10 cellular contexts compared by ENCODE assay signal in the genomic region with DNA sequence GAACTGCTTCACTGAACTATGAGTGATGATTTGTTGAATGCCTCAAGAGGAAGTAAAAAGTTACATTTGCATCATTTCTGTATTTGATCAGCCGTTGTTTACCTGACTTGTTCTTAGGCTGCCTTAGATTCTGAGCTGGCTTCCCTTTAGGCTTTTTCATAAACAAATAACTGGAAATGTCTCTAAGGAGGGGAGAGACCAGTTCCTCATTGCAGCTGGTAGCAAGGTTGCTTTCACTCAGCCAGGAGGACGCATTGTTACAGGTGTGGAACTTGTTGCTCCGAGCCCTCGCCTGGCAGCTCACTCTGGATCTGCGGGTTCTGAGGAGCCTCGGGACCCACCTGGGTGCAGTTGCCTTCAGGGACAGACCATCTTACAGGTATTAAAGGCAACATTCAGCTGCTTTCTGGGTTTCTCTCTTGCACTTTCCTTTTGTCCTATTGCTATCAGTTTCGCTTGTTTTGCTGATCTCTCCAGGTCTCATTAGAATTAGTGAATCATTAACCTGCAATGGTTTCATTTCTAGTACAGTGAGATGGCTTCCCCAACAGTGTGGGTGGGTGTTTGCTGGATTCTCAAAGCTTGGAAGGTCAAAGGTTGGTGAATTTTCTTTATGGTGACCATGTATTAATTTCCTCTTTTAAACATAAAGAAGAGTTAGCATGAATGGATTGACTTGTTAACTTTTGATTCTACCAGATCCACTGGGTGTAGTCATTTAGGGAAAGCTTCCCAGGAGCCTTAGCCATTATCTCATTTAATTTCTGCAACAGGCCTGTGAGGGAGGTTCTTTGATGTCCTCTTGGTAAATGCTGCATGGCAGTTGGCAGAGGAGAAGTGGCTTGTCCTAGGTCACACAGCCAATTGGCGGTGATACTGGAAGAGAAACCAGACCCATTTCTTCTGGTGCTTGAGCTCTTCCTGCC. TPM values are rescaled to one million over a fixed set of nuclear protein-coding genes. Genes with fewer than 3 reads are reported as not detected.
DNase-seq lines count a peak whose midpoint lies in the region; ATAC-seq and TF ChIP-seq lines count a peak whose summit lies in the region.
"Had no signal": no experiment of that assay in that cellular context is flagged by ENCODE, and none has a peak within 500 bp of the region (broad histone marks: within the 10 kb centered on the region; RNA-seq: fewer than 3 reads in every experiment).

A gene with protein sequence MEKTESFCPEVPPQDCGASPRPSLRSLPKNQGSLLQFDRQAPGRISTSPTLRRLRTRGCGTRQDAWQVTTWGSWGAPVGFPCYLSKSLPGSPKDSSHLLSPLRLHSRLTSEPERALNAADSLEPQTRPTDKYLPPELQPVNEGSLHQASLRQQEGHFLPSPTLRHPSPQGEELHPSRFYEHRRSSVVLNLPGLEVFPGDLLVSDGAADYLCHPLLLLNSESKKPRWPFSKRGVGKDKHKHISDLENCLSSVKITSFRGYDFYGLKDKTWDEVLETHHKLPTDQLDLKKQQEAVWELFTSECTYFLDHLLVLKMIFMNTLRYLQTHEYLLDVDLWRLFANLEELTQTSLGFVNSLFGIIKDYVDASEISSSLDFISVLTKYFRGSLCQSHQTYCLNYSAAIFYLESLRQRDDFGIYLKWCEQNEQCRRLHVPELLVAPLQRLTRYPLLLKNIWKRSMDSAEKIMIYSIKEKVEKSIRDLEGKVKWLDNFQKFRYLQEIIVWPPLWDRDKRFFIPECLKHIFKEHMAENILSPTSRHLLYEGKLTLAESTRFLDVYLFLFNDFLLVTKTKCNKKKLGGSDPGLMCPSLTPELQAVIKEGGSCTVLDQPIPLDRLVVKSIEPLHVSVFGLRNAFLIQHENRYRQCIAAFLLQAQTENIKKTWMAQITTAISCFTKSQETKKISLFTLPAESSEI (plus strand): TSS at position 236 of the 926 bp plus-strand sequence. CDS start 3,643 bp downstream, outside the sequence.

- intact Hi-C loops in aorta (cut with DNase I): no loop called here

- TF ChIP-seq EP300 in suprapubic skin (IDR thresholded peaks at IDR 0.05): no peak

- H3K36me3 ChIP-seq in suprapubic skin (no peaks in the 10 kb centered on the region), aorta (ENCODE audit: control insufficient read depth in 1 of 2, insufficient read depth in 2 of 2, low read length in 1 of 2) (no peaks in the 10 kb centered on the region)

- TF ChIP-seq POLR2A in suprapubic skin (IDR thresholded peaks at IDR 0.05): no peak

- H3K27me3 ChIP-seq in suprapubic skin (no peaks in the 10 kb centered on the region), aorta (ENCODE audit: control insufficient read depth in 1 of 2, insufficient read depth in 2 of 2, low read length in 1 of 2) (no peaks in the 10 kb centered on the region)

- H3K9me3 Mint-ChIP-seq in activated T-cell treated with anti-CD3 and anti-CD28 coated beads, Interleukin-2, amount 50 U/mL, for 4 hours: no peaks in the 10 kb centered on the region
- H3K9me3 Mint-ChIP-seq in activated T-cell treated with anti-CD3 and anti-CD28 coated beads, Interleukin-2, amount 50 U/mL, for 72 hours: peaks cover 0 to 3% of the 10 kb centered on the region in 2 donors
- H3K9me3 Mint-ChIP-seq in activated naive CD8-positive, alpha-beta T cell treated with anti-CD3 and anti-CD28 coated beads for 36 hours: peaks cover 2% of the 10 kb centered on the region
- H3K9me3 Mint-ChIP-seq: effector memory CD8-positive, alpha-beta T cell had no signal

- ATAC-seq in activated T-cell treated with anti-CD3 and anti-CD28 coated beads, Interleukin-2, amount 50 U/mL, for 4 hours: peak; percentile 64 to 66
- no peak for ATAC-seq in activated T-cell treated with anti-CD3 and anti-CD28 coated beads, Interleukin-2, amount 50 U/mL, for 72 hours (replicated peaks in 1 of 2)
- ATAC-seq in HG03025 (IDR thresholded peaks at IDR 0.05; ENCODE audit: low FRiP score, unreplicated experiment) (peak; percentile 87), aorta (ENCODE audit: low FRiP score) (no peak)
- ATAC-seq: effector memory CD8-positive, alpha-beta T cell had no signal

- no peak for DNase-seq in activated T-cell treated with anti-CD3 and anti-CD28 coated beads, Interleukin-2, amount 50 U/mL, for 4 hours
- no peak for DNase-seq in activated T-cell treated with anti-CD3 and anti-CD28 coated beads, Interleukin-2, amount 50 U/mL, for 72 hours
- peak; percentile 16 for DNase-seq in activated naive CD8-positive, alpha-beta T cell treated with anti-CD3 and anti-CD28 coated beads for 36 hours
- DNase-seq in suprapubic skin (ENCODE audit: low spot score in 2 of 2): no peak
- no peak for DNase-seq in NCI-H2196 (lab: John Stamatoyannopoulos, UW; ENCODE audit: unreplicated experiment)
- DNase-seq in aorta: no peak
- DNase-seq in H4 (ENCODE audit: low spot score): no peak
- DNase-seq: effector memory CD8-positive, alpha-beta T cell had no signal

- H3K27ac ChIP-seq in suprapubic skin (no peak within 1 kb of the TSS), aorta (ENCODE audit: low read depth in 1 of 2, low read length in 2 of 2) (no peak within 1 kb of the TSS)

- no peak for TF ChIP-seq CTCF in suprapubic skin (IDR thresholded peaks at IDR 0.05)

- no peaks in the 10 kb centered on the region for H3K36me3 Mint-ChIP-seq in activated T-cell treated with anti-CD3 and anti-CD28 coated beads, Interleukin-2, amount 50 U/mL, for 4 hours (ENCODE audit: insufficient read depth)
- peaks cover 0 to 2% of the 10 kb centered on the region in 2 donors for H3K36me3 Mint-ChIP-seq in activated T-cell treated with anti-CD3 and anti-CD28 coated beads, Interleukin-2, amount 50 U/mL, for 72 hours (ENCODE audit: insufficient read depth in 2 of 2)
- H3K36me3 Mint-ChIP-seq in activated naive CD8-positive, alpha-beta T cell treated with anti-CD3 and anti-CD28 coated beads for 36 hours: no peaks in the 10 kb centered on the region

- H3K4me3 ChIP-seq in suprapubic skin (peak within 1 kb of the TSS; percentile 4), aorta (ENCODE audit: low read length in 2 of 2) (no peak within 1 kb of the TSS)

- peaks cover 2% of the 10 kb centered on the region for H3K4me1 Mint-ChIP-seq in activated T-cell treated with anti-CD3 and anti-CD28 coated beads, Interleukin-2, amount 50 U/mL, for 4 hours (ENCODE audit: low read depth)
- H3K4me1 Mint-ChIP-seq in activated T-cell treated with anti-CD3 and anti-CD28 coated beads, Interleukin-2, amount 50 U/mL, for 72 hours (ENCODE audit: low read depth): peaks cover 11% of the 10 kb centered on the region
- peaks cover 26% of the 10 kb centered on the region for H3K4me1 Mint-ChIP-seq in activated naive CD8-positive, alpha-beta T cell treated with anti-CD3 and anti-CD28 coated beads for 36 hours

- no peaks in the 10 kb centered on the region for H3K27me3 Mint-ChIP-seq in activated T-cell treated with anti-CD3 and anti-CD28 coated beads, Interleukin-2, amount 50 U/mL, for 4 hours (ENCODE audit: low read depth)
- H3K27me3 Mint-ChIP-seq in activated T-cell treated with anti-CD3 and anti-CD28 coated beads, Interleukin-2, amount 50 U/mL, for 72 hours (ENCODE audit: low read depth): no peaks in the 10 kb centered on the region
- no peaks in the 10 kb centered on the region for H3K27me3 Mint-ChIP-seq in activated naive CD8-positive, alpha-beta T cell treated with anti-CD3 and anti-CD28 coated beads for 36 hours

- no peaks in the 10 kb centered on the region for H3K9me3 ChIP-seq in suprapubic skin
- peaks cover 1% of the 10 kb centered on the region for H3K9me3 ChIP-seq in aorta (ENCODE audit: control insufficient read depth, low read length)

- no peak within 1 kb of the TSS for H3K27ac Mint-ChIP-seq in activated T-cell treated with anti-CD3 and anti-CD28 coated beads, Interleukin-2, amount 50 U/mL, for 72 hours
- H3K27ac Mint-ChIP-seq in activated naive CD8-positive, alpha-beta T cell treated with anti-CD3 and anti-CD28 coated beads for 36 hours: peak within 1 kb of the TSS; percentile 10
- H3K27ac Mint-ChIP-seq: effector memory CD8-positive, alpha-beta T cell had no signal

- H3K4me1 ChIP-seq in suprapubic skin (peaks cover 6% of the 10 kb centered on the region), aorta (ENCODE audit: control insufficient read depth in 1 of 2, insufficient read depth in 2 of 2, low read length in 2 of 2) (no peaks in the 10 kb centered on the region)

- H3K4me3 Mint-ChIP-seq in activated T-cell treated with anti-CD3 and anti-CD28 coated beads, Interleukin-2, amount 50 U/mL, for 4 hours: no peak within 1 kb of the TSS
- no peak within 1 kb of the TSS for H3K4me3 Mint-ChIP-seq in activated T-cell treated with anti-CD3 and anti-CD28 coated beads, Interleukin-2, amount 50 U/mL, for 72 hours
- H3K4me3 Mint-ChIP-seq in activated naive CD8-positive, alpha-beta T cell treated with anti-CD3 and anti-CD28 coated beads for 36 hours: peak within 1 kb of the TSS; percentile 9
- H3K4me3 Mint-ChIP-seq: effector memory CD8-positive, alpha-beta T cell had no signal

- 56% methylated on average over 8 of the region's 8 CpGs for WGBS in suprapubic skin
- WGBS in aorta, 2 donors: 89 to 90% methylated on average over 8 of the region's 8 CpGs

RNA-seq across cellular contexts. Expression of the gene that starts here (rescaled TPM):
- total RNA-seq in activated T-cell treated with anti-CD3 and anti-CD28 coated beads, Interleukin-2, amount 50 U/mL, for 4 hours: not detected
- total RNA-seq in activated T-cell treated with anti-CD3 and anti-CD28 coated beads, Interleukin-2, amount 50 U/mL, for 72 hours: not detected
- total RNA-seq in activated naive CD8-positive, alpha-beta T cell treated with anti-CD3 and anti-CD28 coated beads for 36 hours: not detected
- not detected for total RNA-seq in suprapubic skin
- total RNA-seq in aorta: not detected
- not detected for polyA plus RNA-seq in aorta
- total RNA-seq in H4 (2014; rRNA removed; shearing (Covaris generic)): not detected in 2 replicates
- total RNA-seq: RPMI7951 had no signal

Comparison
In these comparisons a context has a peak if more than half of its experiments do, and no peak if none do; other contexts are left out.
1. Peak in ATAC-seq in activated T-cell treated with anti-CD3 and anti-CD28 coated beads, Interleukin-2, amount 50 U/mL, for 4 hours; RNA of the gene not detected or under 1 TPM.
2. Peak in DNase-seq in activated naive CD8-positive, alpha-beta T cell treated with anti-CD3 and anti-CD28 coated beads for 36 hours; RNA of the gene not detected or under 1 TPM.